In the genomic region with DNA sequence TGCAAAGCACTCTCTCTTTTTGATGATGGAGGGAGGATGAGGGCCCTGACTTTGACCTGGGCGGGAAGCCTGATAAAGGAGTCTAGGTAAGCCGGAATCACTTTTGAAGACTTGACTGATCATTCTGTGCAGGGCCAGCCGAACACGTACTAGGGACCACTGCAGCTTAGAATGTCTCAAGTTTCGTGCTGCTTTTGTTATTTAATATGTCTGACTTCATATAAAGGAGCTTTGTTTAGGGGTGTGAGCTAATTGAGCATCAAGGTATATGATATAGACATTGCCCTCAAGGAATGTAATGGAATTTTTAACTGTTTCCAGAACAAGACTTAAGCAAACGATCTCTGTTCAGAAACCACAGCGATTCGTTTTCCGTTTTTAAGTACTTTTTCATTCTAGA, we compare ENCODE assay signal across 28 cellular contexts.
"Had no signal": no experiment of that assay in that cellular context is flagged by ENCODE, and none has a peak within 500 bp of the region (broad histone marks: within the 10 kb centered on the region; RNA-seq: fewer than 3 reads in every experiment).

No MANE protein-coding gene starts in this region.

- H3K36me3 ChIP-seq: left lung, lower lobe of right lung, pancreas, prostate gland, thoracic aorta, tibial artery, uterus had no signal

- H3K4me3 Mint-ChIP-seq: naive B cell; natural killer cell; neural crest cell; stimulated activated naive B cell treated with anti-CD40 and anti-IgM and Interleukin-4, amounts not matched to agents 10 μg/mL and 1 μg/mL and 100 μg/mL, for 72 hours had no signal

- H3K4me3 ChIP-seq: heart right ventricle, hepatocyte, left lung, lower lobe of right lung, pancreas, prostate gland, skin epidermis, stomach, thoracic aorta, tibial artery, uterus had no signal

- H3K9me3 ChIP-seq: heart right ventricle, left lung, lower lobe of right lung, pancreas, prostate gland, stomach, thoracic aorta, tibial artery, uterus had no signal

- H3K4me1 ChIP-seq: left lung, lower lobe of right lung, prostate gland had no signal

- DNase-seq: heart right ventricle; islet precursor cell; left lung; lower lobe of right lung; mammary epithelial cell; mesenchymal stem cell; naive B cell; natural killer cell; nucleus accumbens; pancreas; posterior cingulate gyrus; retina; right cardiac atrium; stimulated activated CD4-positive, alpha-beta T cell treated with anti-CD3 and anti-CD28 coated beads, Interleukin-12 subunit alpha, Interleukin-12 subunit beta, amount 100 ng/mL, for 4 hours; stimulated activated CD4-positive, alpha-beta T cell treated with anti-CD3 and anti-CD28 coated beads, Interleukin-15, amount 100 ng/mL, for 24 hours; stimulated activated CD4-positive, alpha-beta T cell treated with anti-CD3 and anti-CD28 coated beads, Interleukin-2, amount 100 ng/mL, for 24 hours; stimulated activated CD4-positive, alpha-beta T cell treated with anti-CD3 and anti-CD28 coated beads, Interleukin-4, amount 100 ng/mL, for 1 hour; stimulated activated naive B cell treated with anti-CD40 and anti-IgM and Interleukin-4, amounts not matched to agents 10 μg/mL and 1 μg/mL and 100 μg/mL, for 72 hours; stimulated activated naive CD8-positive, alpha-beta T cell treated with anti-CD3 and anti-CD28 coated beads, Interleukin-15, Interleukin-2, amounts not matched to agents 100 U/mL and 50 U/mL, for 24 hours; stomach; tibial artery; trophoblast cell; uterus had no signal

- H3K27ac Mint-ChIP-seq: natural killer cell; stimulated activated naive B cell treated with anti-CD40 and anti-IgM and Interleukin-4, amounts not matched to agents 10 μg/mL and 1 μg/mL and 100 μg/mL, for 72 hours had no signal

- H3K4me1 Mint-ChIP-seq: naive B cell; natural killer cell; stimulated activated naive B cell treated with anti-CD40 and anti-IgM and Interleukin-4, amounts not matched to agents 10 μg/mL and 1 μg/mL and 100 μg/mL, for 72 hours had no signal

- H3K36me3 Mint-ChIP-seq: natural killer cell had no signal

- H3K27ac ChIP-seq: heart right ventricle, hepatocyte, left lung, lower lobe of right lung, pancreas, prostate gland, skin epidermis, stomach, thoracic aorta, tibial artery, uterus had no signal

- H3K27me3 Mint-ChIP-seq: naive B cell; stimulated activated naive B cell treated with anti-CD40 and anti-IgM and Interleukin-4, amounts not matched to agents 10 μg/mL and 1 μg/mL and 100 μg/mL, for 72 hours had no signal

- H3K27me3 ChIP-seq: heart right ventricle, hepatocyte, left lung, pancreas, stomach, tibial artery, uterus had no signal

- H3K9me3 Mint-ChIP-seq: naive B cell; natural killer cell; neural crest cell; stimulated activated naive B cell treated with anti-CD40 and anti-IgM and Interleukin-4, amounts not matched to agents 10 μg/mL and 1 μg/mL and 100 μg/mL, for 72 hours had no signal
